8 cellular contexts compared by ENCODE assay signal in genomic region chr14:77041837-77042557, GRCh38. TPM values are rescaled to one million over a fixed set of nuclear protein-coding genes. Genes with fewer than 3 reads are reported as not detected.
DNase-seq lines count a peak whose midpoint lies in the region; TF ChIP-seq lines count a peak whose summit lies in the region.

No MANE protein-coding gene starts in this region.

- DNase-seq in NCI-H1417 (lab: John Stamatoyannopoulos, UW) (peak; percentile 44 to 78 (median 61)), NCI-H1417 treated with DMSO at 0.1 percent for 48 hours (lab: John Stamatoyannopoulos, UW) (no peak), NT2/D1 (ENCODE audit: low read depth, low spot score) (no peak), dedifferentiated amniotic fluid mesenchymal stem cell (ENCODE audit: extremely low spot score) (peak; percentile 70), mesothelial cell of epicardium (ENCODE audit: low spot score in 2 of 2, unreplicated experiment in 2 of 2) (no peak), OCI-M2 (lab: John Stamatoyannopoulos, UW; ENCODE audit: unreplicated experiment) (no peak), cerebellar cortex (ENCODE audit: low spot score) (no peak)

- TF ChIP-seq CTCF in mesothelial cell of epicardium (IDR thresholded peaks at IDR 0.05; ENCODE audit: unreplicated experiment), result no peak

- H3K9me3 Mint-ChIP-seq in mesothelial cell of epicardium, result no peaks in the 10 kb centered on the region

- peak overlapping the region; percentile 5 for H3K9ac ChIP-seq in NT2/D1 (ENCODE audit: insufficient read length, low read depth)

- H3K4me1 Mint-ChIP-seq in mesothelial cell of epicardium, result peaks cover 91% of the 10 kb centered on the region

- H3K4me1 ChIP-seq in NT2/D1 (ENCODE audit: insufficient read depth, insufficient read length) (peaks cover 7% of the 10 kb centered on the region), urinary bladder (ENCODE audit: insufficient read depth) (peaks cover 1% of the 10 kb centered on the region)

- 23% methylated on average over 14 of the region's 14 CpGs for WGBS in urinary bladder

- peak overlapping the region; percentile 1 for H3K4me3 Mint-ChIP-seq in mesothelial cell of epicardium

- H3K36me3 ChIP-seq in NT2/D1 (ENCODE audit: insufficient read depth, insufficient read length, low read length) (no peaks in the 10 kb centered on the region), urinary bladder (ENCODE audit: insufficient read depth) (no peaks in the 10 kb centered on the region)

- H3K27ac ChIP-seq in urinary bladder (ENCODE audit: low read depth), result peak overlapping the region; percentile 77

- H3K4me3 ChIP-seq in NT2/D1 (ENCODE audit: insufficient read length, low read depth), result no peak overlapping the region
- H3K4me3 ChIP-seq in urinary bladder (ENCODE audit: low read depth, low read length), result no peak overlapping the region

- no peaks in the 10 kb centered on the region for H3K36me3 Mint-ChIP-seq in mesothelial cell of epicardium

- no peaks in the 10 kb centered on the region for H3K27me3 ChIP-seq in NT2/D1 (ENCODE audit: insufficient read depth, insufficient read length)

- no peaks in the 10 kb centered on the region for H3K27me3 Mint-ChIP-seq in mesothelial cell of epicardium (ENCODE audit: low read depth)

- no peaks in the 10 kb centered on the region for H3K9me3 ChIP-seq in NT2/D1 (ENCODE audit: insufficient read depth, low read length)

- peak overlapping the region; percentile 99 for H3K27ac Mint-ChIP-seq in mesothelial cell of epicardium

RNA-seq across cellular contexts. Expression of gene IRF2BPL, which starts 13.5 kb away (rescaled TPM):
- total RNA-seq in mesothelial cell of epicardium, result 126 to 131 TPM (median 128 TPM) in 3 replicates
- 26.4 TPM for total RNA-seq in urinary bladder
- 65.3 TPM for polyA plus RNA-seq in urinary bladder

RNA-seq across cellular contexts. Expression of gene CIPC, which starts 56.1 kb away (rescaled TPM):
- 21.9 to 22.9 TPM (median 22.4 TPM) in 3 replicates for total RNA-seq in mesothelial cell of epicardium
- total RNA-seq in urinary bladder, result 25.6 TPM
- polyA plus RNA-seq in urinary bladder, result 28.8 TPM

Comparison
In these comparisons a context has a peak if more than half of its experiments do, and no peak if none do; other contexts are left out.
1. DNase-seq: peak in NCI-H1417 (3 of 3) and dedifferentiated amniotic fluid mesenchymal stem cell (single experiment); none in NCI-H1417 treated with DMSO at 0.1 percent for 48 hours (single experiment), NT2/D1 (single experiment), mesothelial cell of epicardium (0 of 2), OCI-M2 (single experiment) and cerebellar cortex (single experiment).